1 cellular context compared by ENCODE assay signal in the genomic region with DNA sequence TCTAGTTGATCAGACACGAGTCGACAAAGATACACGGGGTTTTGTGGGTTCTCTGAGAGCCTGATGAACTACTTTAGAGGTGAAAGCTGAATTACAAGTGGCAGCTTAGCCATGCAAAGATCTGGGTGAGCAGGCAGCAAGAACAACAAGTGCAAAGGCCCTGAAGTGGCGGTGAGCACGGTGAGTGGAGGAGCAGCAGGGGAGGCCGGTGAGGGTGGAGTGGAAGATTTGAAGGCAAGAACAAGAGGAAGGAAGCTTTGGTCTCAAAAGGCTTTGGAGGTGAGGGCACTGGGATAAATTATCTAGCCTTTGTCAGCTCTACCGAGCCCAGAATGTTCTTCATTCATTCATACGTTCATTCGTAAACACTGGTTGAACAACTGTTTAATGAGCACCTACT.
TF ChIP-seq lines count a peak whose summit lies in the region.

No MANE protein-coding gene starts in this region.

TF ChIP-seq in GM23338, 12 proteins besides CTCF, POLR2A, EP300 and RAD21:
- no peak for TF ChIP-seq ZNF462 (CRISPR knock-in tag; IDR thresholded peaks at IDR 0.05)
- TF ChIP-seq, protein P1, sequence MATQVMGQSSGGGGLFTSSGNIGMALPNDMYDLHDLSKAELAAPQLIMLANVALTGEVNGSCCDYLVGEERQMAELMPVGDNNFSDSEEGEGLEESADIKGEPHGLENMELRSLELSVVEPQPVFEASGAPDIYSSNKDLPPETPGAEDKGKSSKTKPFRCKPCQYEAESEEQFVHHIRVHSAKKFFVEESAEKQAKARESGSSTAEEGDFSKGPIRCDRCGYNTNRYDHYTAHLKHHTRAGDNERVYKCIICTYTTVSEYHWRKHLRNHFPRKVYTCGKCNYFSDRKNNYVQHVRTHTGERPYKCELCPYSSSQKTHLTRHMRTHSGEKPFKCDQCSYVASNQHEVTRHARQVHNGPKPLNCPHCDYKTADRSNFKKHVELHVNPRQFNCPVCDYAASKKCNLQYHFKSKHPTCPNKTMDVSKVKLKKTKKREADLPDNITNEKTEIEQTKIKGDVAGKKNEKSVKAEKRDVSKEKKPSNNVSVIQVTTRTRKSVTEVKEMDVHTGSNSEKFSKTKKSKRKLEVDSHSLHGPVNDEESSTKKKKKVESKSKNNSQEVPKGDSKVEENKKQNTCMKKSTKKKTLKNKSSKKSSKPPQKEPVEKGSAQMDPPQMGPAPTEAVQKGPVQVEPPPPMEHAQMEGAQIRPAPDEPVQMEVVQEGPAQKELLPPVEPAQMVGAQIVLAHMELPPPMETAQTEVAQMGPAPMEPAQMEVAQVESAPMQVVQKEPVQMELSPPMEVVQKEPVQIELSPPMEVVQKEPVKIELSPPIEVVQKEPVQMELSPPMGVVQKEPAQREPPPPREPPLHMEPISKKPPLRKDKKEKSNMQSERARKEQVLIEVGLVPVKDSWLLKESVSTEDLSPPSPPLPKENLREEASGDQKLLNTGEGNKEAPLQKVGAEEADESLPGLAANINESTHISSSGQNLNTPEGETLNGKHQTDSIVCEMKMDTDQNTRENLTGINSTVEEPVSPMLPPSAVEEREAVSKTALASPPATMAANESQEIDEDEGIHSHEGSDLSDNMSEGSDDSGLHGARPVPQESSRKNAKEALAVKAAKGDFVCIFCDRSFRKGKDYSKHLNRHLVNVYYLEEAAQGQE (IDR thresholded peaks at IDR 0.05; ENCODE audit: unreplicated experiment): no peak
- no peak for TF ChIP-seq POLR2AphosphoS5 (IDR thresholded peaks at IDR 0.05; ENCODE audit: low read depth)
- no peak for TF ChIP-seq EZH2phosphoT487 (IDR thresholded peaks at IDR 0.05; ENCODE audit: unreplicated experiment)
- TF ChIP-seq CREB1 (CRISPR knock-in tag; IDR thresholded peaks at IDR 0.05; ENCODE audit: low read depth): no peak
- TF ChIP-seq EZH2 (IDR thresholded peaks at IDR 0.05; ENCODE audit: low read depth, unreplicated experiment): no peak
- no peak for TF ChIP-seq ZNF331 (CRISPR knock-in tag; IDR thresholded peaks at IDR 0.05; ENCODE audit: low read depth)
- TF ChIP-seq NANOG (IDR thresholded peaks at IDR 0.05; ENCODE audit: borderline replicate concordance): no peak
- TF ChIP-seq JUNB (IDR thresholded peaks at IDR 0.05; ENCODE audit: unreplicated experiment): no peak
- no peak for TF ChIP-seq ETS1 (IDR thresholded peaks at IDR 0.05)
- TF ChIP-seq STAT1 (IDR thresholded peaks at IDR 0.05; ENCODE audit: unreplicated experiment): no peak
- TF ChIP-seq ZNF114 (CRISPR knock-in tag; IDR thresholded peaks at IDR 0.05): no peak
TF ChIP-seq in GM23338: peak in this region for 0.
